16 cellular contexts compared by ENCODE assay signal in the genomic region with DNA sequence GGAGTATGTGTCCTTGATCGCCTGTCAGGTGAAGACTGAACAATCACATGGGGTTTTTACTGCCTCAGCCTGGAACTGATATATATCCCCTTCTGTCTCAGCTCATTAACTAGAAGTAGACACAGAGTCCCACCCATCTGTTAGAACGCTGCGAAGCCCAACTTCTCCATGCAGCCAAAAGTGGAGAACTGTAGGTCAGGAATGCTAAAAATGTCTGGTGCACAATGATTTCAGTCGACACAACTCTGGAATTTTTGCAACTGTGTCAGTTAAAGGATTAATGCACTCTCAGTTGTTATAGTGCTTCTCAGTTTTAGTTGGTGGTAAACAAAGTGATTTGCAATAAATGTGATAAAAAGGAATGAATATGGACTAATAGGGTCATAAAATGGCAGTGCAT.
DNase-seq lines count a peak whose midpoint lies in the region; ATAC-seq and TF ChIP-seq lines count a peak whose summit lies in the region.
"Had no signal": no experiment of that assay in that cellular context is flagged by ENCODE, and none has a peak within 500 bp of the region (broad histone marks: within the 10 kb centered on the region; RNA-seq: fewer than 3 reads in every experiment).

No MANE protein-coding gene starts in this region.

- no peaks in the 10 kb centered on the region for H3K27me3 Mint-ChIP-seq in activated CD4-positive, alpha-beta memory T cell treated with anti-CD3 and anti-CD28 coated beads for 36 hours
- H3K27me3 Mint-ChIP-seq in progenitor cell of endocrine pancreas = no peaks in the 10 kb centered on the region
- H3K27me3 Mint-ChIP-seq: activated CD8-positive, alpha-beta memory T cell treated with anti-CD3 and anti-CD28 coated beads, Interleukin-2, amount 10 ng/mL, durations not matched to agents 7 days and 5 days; activated naive CD4-positive, alpha-beta T cell treated with anti-CD3 and anti-CD28 coated beads, Interleukin-2, amount 50 U/mL, for 24 hours had no signal

- H3K4me2 ChIP-seq in SK-N-SH = no peak overlapping the region
- H3K4me2 ChIP-seq in Karpas-422 (ENCODE audit: low read depth, low read length, poor library complexity, severe bottlenecking) = no peak overlapping the region

- no peaks in the 10 kb centered on the region for H3K9me3 Mint-ChIP-seq in activated CD4-positive, alpha-beta memory T cell treated with anti-CD3 and anti-CD28 coated beads for 36 hours
- peaks cover 6% of the 10 kb centered on the region for H3K9me3 Mint-ChIP-seq in progenitor cell of endocrine pancreas (ENCODE audit: low read depth)
- H3K9me3 Mint-ChIP-seq: activated naive CD4-positive, alpha-beta T cell treated with anti-CD3 and anti-CD28 coated beads, Interleukin-2, amount 50 U/mL, for 24 hours; CD8-positive, alpha-beta T cell had no signal

- no peaks in the 10 kb centered on the region for H3F3A ChIP-seq in SK-N-SH (replicated peaks; ENCODE audit: insufficient read depth)

- H3K9ac ChIP-seq in SK-N-SH (no peak overlapping the region), Karpas-422 (ENCODE audit: low read length) (no peak overlapping the region)

- ATAC-seq in SK-N-SH treated with all-trans-retinoic acid at 6 μM for 48 hours (peak; percentile 62), GM18505 (IDR thresholded peaks at IDR 0.05; ENCODE audit: unreplicated experiment) (no peak)
- ATAC-seq: activated CD8-positive, alpha-beta memory T cell treated with anti-CD3 and anti-CD28 coated beads, Interleukin-2, amount 10 ng/mL, durations not matched to agents 7 days and 5 days; CD8-positive, alpha-beta T cell had no signal

- H3K4me3 Mint-ChIP-seq in activated CD4-positive, alpha-beta memory T cell treated with anti-CD3 and anti-CD28 coated beads for 36 hours = peak overlapping the region; percentile 64
- no peak overlapping the region for H3K4me3 Mint-ChIP-seq in progenitor cell of endocrine pancreas (ENCODE audit: low read depth)
- H3K4me3 Mint-ChIP-seq: activated CD8-positive, alpha-beta memory T cell treated with anti-CD3 and anti-CD28 coated beads, Interleukin-2, amount 10 ng/mL, durations not matched to agents 7 days and 5 days; CD8-positive, alpha-beta T cell had no signal

- no peak for TF ChIP-seq POLR2A in esophagus squamous epithelium (IDR thresholded peaks at IDR 0.05)
- TF ChIP-seq POLR2A in GM18505 (IDR thresholded peaks at IDR 0.05; ENCODE audit: borderline replicate concordance, extremely low read depth, insufficient read depth, insufficient read length) = no peak

- peaks cover 13% of the 10 kb centered on the region for H3K36me3 Mint-ChIP-seq in activated CD4-positive, alpha-beta memory T cell treated with anti-CD3 and anti-CD28 coated beads for 36 hours
- no peaks in the 10 kb centered on the region for H3K36me3 Mint-ChIP-seq in progenitor cell of endocrine pancreas (ENCODE audit: insufficient read depth)
- H3K36me3 Mint-ChIP-seq: activated CD8-positive, alpha-beta memory T cell treated with anti-CD3 and anti-CD28 coated beads, Interleukin-2, amount 10 ng/mL, durations not matched to agents 7 days and 5 days; CD8-positive, alpha-beta T cell had no signal

- H4K20me1 ChIP-seq in SK-N-SH (ENCODE audit: insufficient read depth) (no peaks in the 10 kb centered on the region), Karpas-422 (ENCODE audit: insufficient read depth, low read depth, low read length) (no peaks in the 10 kb centered on the region)

- H3K9me2 ChIP-seq in SK-N-SH (no peaks in the 10 kb centered on the region), Karpas-422 (replicated peaks; ENCODE audit: insufficient read depth, low read length) (0 out of 2 replicates have a peak, but pooled peaks cover 3% of the 10 kb centered on the region)

- CTCF ChIA-PET in SK-N-SH (lab: Yijun Ruan, JAX) = interaction anchor here (0.9 kb wide), 1 partner anchor 9 kb away, joined by 3 read pairs; no protein-coding TSS in a partner anchor
- CTCF ChIA-PET in activated CD4-positive, alpha-beta memory T cell treated with anti-CD3 and anti-CD28 coated beads for 36 hours (lab: Charles Lee) = no interaction called here

- no peak for TF ChIP-seq EP300 in SK-N-SH (IDR thresholded peaks at IDR 0.05; ENCODE audit: borderline replicate concordance in 1 of 2, low read depth in 1 of 2, low read length in 1 of 2)

- peak overlapping the region; percentile 76 for H3K27ac Mint-ChIP-seq in activated CD4-positive, alpha-beta memory T cell treated with anti-CD3 and anti-CD28 coated beads for 36 hours
- H3K27ac Mint-ChIP-seq in progenitor cell of endocrine pancreas = peak overlapping the region; percentile 73
- H3K27ac Mint-ChIP-seq: activated CD8-positive, alpha-beta memory T cell treated with anti-CD3 and anti-CD28 coated beads, Interleukin-2, amount 10 ng/mL, durations not matched to agents 7 days and 5 days; CD8-positive, alpha-beta T cell had no signal

- POLR2A ChIA-PET in SK-N-SH (lab: Yijun Ruan, JAX) = interaction anchor here (0.6 kb wide), 1 partner anchor 219 kb away, joined by 4 read pairs; no protein-coding TSS in a partner anchor
- POLR2A ChIA-PET in activated CD4-positive, alpha-beta memory T cell treated with anti-CD3 and anti-CD28 coated beads for 36 hours (lab: Charles Lee) = interaction anchor here (1.0 to 3.4 kb wide), 2 partner anchors 9 to 153 kb away, joined by 3 to 28 read pairs; no protein-coding TSS in a partner anchor

- H3K9me3 ChIP-seq in SK-N-SH = no peaks in the 10 kb centered on the region
- H3K9me3 ChIP-seq in esophagus squamous epithelium = no peaks in the 10 kb centered on the region
- H3K9me3 ChIP-seq in Karpas-422 (ENCODE audit: low read length) = peaks cover 6% of the 10 kb centered on the region; the same call in 1 of the 2 replicates
- H3K9me3 ChIP-seq: prostate gland had no signal

- intact Hi-C loops in activated CD4-positive, alpha-beta memory T cell treated with anti-CD3 and anti-CD28 coated beads for 36 hours (cut with micrococcal nuclease) = no loop called here
- intact Hi-C loops in esophagus squamous epithelium (cut with DNase I) = no loop called here

- peaks cover 75% of the 10 kb centered on the region for H3K4me1 Mint-ChIP-seq in activated CD4-positive, alpha-beta memory T cell treated with anti-CD3 and anti-CD28 coated beads for 36 hours (ENCODE audit: low read depth)
- H3K4me1 Mint-ChIP-seq in progenitor cell of endocrine pancreas (ENCODE audit: low read depth) = peaks cover 6% of the 10 kb centered on the region

- H3K79me2 ChIP-seq in SK-N-SH (ENCODE audit: insufficient read depth) = no peaks in the 10 kb centered on the region
- H3K79me2 ChIP-seq in Karpas-422 (ENCODE audit: low read length) = no peaks in the 10 kb centered on the region

- no peak overlapping the region for H3K4me3 ChIP-seq in SK-N-SH (ENCODE audit: low read depth in 2 of 2, low read length in 1 of 2)
- no peak overlapping the region for H3K4me3 ChIP-seq in fibroblast of pulmonary artery (replicated peaks; ENCODE audit: low read depth, low read length)
- no peak overlapping the region for H3K4me3 ChIP-seq in esophagus squamous epithelium
- H3K4me3 ChIP-seq in Karpas-422 (ENCODE audit: low read length) = no peak overlapping the region
- H3K4me3 ChIP-seq: prostate gland had no signal

- no peak for TF ChIP-seq RAD21 in SK-N-SH (IDR thresholded peaks at IDR 0.05; ENCODE audit: low read length)

- WGBS in SK-N-SH (ENCODE audit: low lambda C conversion rate) = 68% methylated on average over 4 of the region's 4 CpGs
- 67 to 77% methylated on average over 4 of the region's 4 CpGs for WGBS in esophagus squamous epithelium, 2 donors

- TF ChIP-seq CTCF in SK-N-SH (IDR thresholded peaks at IDR 0.05) (no peak), fibroblast of pulmonary artery (IDR thresholded peaks at IDR 0.05; ENCODE audit: low read length, missing control alignments) (no peak), progenitor cell of endocrine pancreas (IDR thresholded peaks at IDR 0.05; ENCODE audit: unreplicated experiment) (no peak), esophagus squamous epithelium (IDR thresholded peaks at IDR 0.05) (no peak)

- peak overlapping the region in 1 of 2 experiments; percentile 40; a peak in 1 of 4 replicates for H3K27ac ChIP-seq in SK-N-SH (ENCODE audit: low read depth in 2 of 2, low read length in 1 of 2)
- no peak overlapping the region for H3K27ac ChIP-seq in esophagus squamous epithelium
- no peak overlapping the region for H3K27ac ChIP-seq in Karpas-422 (ENCODE audit: low read length)
- H3K27ac ChIP-seq: prostate gland had no signal

- H2AFZ ChIP-seq in SK-N-SH (ENCODE audit: low read depth) = no peak overlapping the region
- no peak overlapping the region for H2AFZ ChIP-seq in Karpas-422 (ENCODE audit: low read length)

- DNase-seq in SK-N-SH = no peak
- DNase-seq in activated CD4-positive, alpha-beta memory T cell treated with anti-CD3 and anti-CD28 coated beads for 36 hours = no peak
- DNase-seq in fibroblast of pulmonary artery (ENCODE audit: low read depth) = peak; percentile 42
- DNase-seq in progenitor cell of endocrine pancreas (ENCODE audit: low spot score, unreplicated experiment) = no peak
- DNase-seq in esophagus squamous epithelium (lab: John Stamatoyannopoulos, UW) = no peak
- no peak for DNase-seq in Karpas-422
- DNase-seq: 8988T; activated CD8-positive, alpha-beta memory T cell treated with anti-CD3 and anti-CD28 coated beads, Interleukin-2, amount 10 ng/mL, durations not matched to agents 7 days and 5 days; CD8-positive, alpha-beta T cell; central memory CD4-positive, alpha-beta T cell; NCI-H1694; SW 1271 had no signal

- H3K27me3 ChIP-seq in SK-N-SH (ENCODE audit: insufficient read depth) (no peaks in the 10 kb centered on the region), esophagus squamous epithelium (no peaks in the 10 kb centered on the region), Karpas-422 (ENCODE audit: low read length) (no peaks in the 10 kb centered on the region)

- H3K4me1 ChIP-seq in SK-N-SH (ENCODE audit: control insufficient read depth in 1 of 2, insufficient read depth in 2 of 2, low read depth in 1 of 2, low read length in 1 of 2) (no peaks in the 10 kb centered on the region; a peak in 1 of 4 replicates), esophagus squamous epithelium (peaks cover 0 to 4% (median 0%) of the 10 kb centered on the region in 3 donors), Karpas-422 (ENCODE audit: low read length) (no peaks in the 10 kb centered on the region)
- H3K4me1 ChIP-seq: prostate gland had no signal

- H3K36me3 ChIP-seq in SK-N-SH (replicated peaks in 1 of 2; ENCODE audit: control insufficient read depth in 1 of 2, insufficient read depth in 2 of 2, low read length in 1 of 2) (no peaks in the 10 kb centered on the region), esophagus squamous epithelium (no peaks in the 10 kb centered on the region), Karpas-422 (ENCODE audit: insufficient read depth, low read length) (no peaks in the 10 kb centered on the region)
- H3K36me3 ChIP-seq: prostate gland had no signal

TF ChIP-seq in SK-N-SH treated with all-trans-retinoic acid at 6 μM for 48 hours, 23 proteins besides CTCF, POLR2A, EP300 and RAD21 (continues in another document):
- TF ChIP-seq ZFP3 (CRISPR knock-in tag; IDR thresholded peaks at IDR 0.05) (no peak), ISL1 (CRISPR knock-in tag; IDR thresholded peaks at IDR 0.05) (0 out of 2 replicates have a peak, but pooled peaks have one; percentile 18)

TF ChIP-seq in SK-N-SH, 30 proteins besides CTCF, POLR2A, EP300 and RAD21 (continues in another document):
- no peak for TF ChIP-seq RXRA (IDR thresholded peaks at IDR 0.05; ENCODE audit: borderline replicate concordance, low read depth)
- no peak for TF ChIP-seq JUND (IDR thresholded peaks at IDR 0.05)
- TF ChIP-seq TEAD4 (IDR thresholded peaks at IDR 0.05; ENCODE audit: borderline replicate concordance, insufficient read depth) = no peak
